1 cellular context compared by ENCODE assay signal in the genomic region with DNA sequence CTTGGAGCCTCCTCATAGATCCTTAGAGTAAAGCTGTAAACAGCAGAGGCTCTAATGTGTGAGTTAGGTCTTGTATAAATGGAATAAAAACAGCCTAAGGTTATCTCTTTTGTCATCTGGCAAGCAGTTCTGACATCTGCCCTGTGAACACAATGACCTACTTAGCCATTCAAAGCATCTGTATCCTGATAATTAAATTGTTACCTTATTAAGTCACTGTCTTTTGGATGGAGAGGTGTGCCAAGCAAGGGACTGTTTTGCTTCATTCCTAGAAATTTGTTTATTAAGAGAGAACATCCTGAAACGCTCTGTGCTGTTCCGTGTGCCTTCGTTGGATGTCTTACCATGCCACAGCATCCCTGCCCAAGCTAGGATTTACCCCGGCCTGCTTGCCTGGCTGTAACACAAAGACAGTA.
TF ChIP-seq lines count a peak whose summit lies in the region.

No MANE protein-coding gene starts in this region.

TF ChIP-seq in IMR-90, 13 proteins besides CTCF, POLR2A, EP300 and RAD21:
- TF ChIP-seq RFX5 (IDR thresholded peaks at IDR 0.05; ENCODE audit: low read depth, low read length) (no peak), RCOR1 (IDR thresholded peaks at IDR 0.05; ENCODE audit: insufficient replicate concordance, low read length) (no peak), MAFK (IDR thresholded peaks at IDR 0.05; ENCODE audit: low read depth, low read length) (no peak), CEBPB (IDR thresholded peaks at IDR 0.05; ENCODE audit: low read depth, low read length) (no peak), CHD1 (IDR thresholded peaks at IDR 0.05; ENCODE audit: low read depth, low read length) (no peak), SMC3 (IDR thresholded peaks at IDR 0.05; ENCODE audit: low read depth, low read length) (no peak), NFE2L2 (IDR thresholded peaks at IDR 0.05; ENCODE audit: low read depth, low read length) (no peak), FOS (IDR thresholded peaks at IDR 0.05; ENCODE audit: low read depth, low read length) (no peak), BHLHE40 (IDR thresholded peaks at IDR 0.05; ENCODE audit: low read depth, low read length) (no peak), MXI1 (IDR thresholded peaks at IDR 0.05; ENCODE audit: borderline replicate concordance, low read depth, low read length) (no peak), MAZ (IDR thresholded peaks at IDR 0.05; ENCODE audit: borderline replicate concordance, low read depth, low read length) (no peak)
- TF ChIP-seq, protein P1, sequence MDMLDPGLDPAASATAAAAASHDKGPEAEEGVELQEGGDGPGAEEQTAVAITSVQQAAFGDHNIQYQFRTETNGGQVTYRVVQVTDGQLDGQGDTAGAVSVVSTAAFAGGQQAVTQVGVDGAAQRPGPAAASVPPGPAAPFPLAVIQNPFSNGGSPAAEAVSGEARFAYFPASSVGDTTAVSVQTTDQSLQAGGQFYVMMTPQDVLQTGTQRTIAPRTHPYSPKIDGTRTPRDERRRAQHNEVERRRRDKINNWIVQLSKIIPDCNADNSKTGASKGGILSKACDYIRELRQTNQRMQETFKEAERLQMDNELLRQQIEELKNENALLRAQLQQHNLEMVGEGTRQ (IDR thresholded peaks at IDR 0.05; ENCODE audit: low read depth, low read length): no peak
- TF ChIP-seq, protein P2, sequence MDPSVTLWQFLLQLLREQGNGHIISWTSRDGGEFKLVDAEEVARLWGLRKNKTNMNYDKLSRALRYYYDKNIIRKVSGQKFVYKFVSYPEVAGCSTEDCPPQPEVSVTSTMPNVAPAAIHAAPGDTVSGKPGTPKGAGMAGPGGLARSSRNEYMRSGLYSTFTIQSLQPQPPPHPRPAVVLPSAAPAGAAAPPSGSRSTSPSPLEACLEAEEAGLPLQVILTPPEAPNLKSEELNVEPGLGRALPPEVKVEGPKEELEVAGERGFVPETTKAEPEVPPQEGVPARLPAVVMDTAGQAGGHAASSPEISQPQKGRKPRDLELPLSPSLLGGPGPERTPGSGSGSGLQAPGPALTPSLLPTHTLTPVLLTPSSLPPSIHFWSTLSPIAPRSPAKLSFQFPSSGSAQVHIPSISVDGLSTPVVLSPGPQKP (IDR thresholded peaks at IDR 0.05; ENCODE audit: borderline replicate concordance, low read depth, low read length): no peak
